28 cellular contexts compared by ENCODE assay signal in genomic region chr1:28666806-28667205, GRCh38. TPM values are rescaled to one million over a fixed set of nuclear protein-coding genes. Genes with fewer than 3 reads are reported as not detected.
DNase-seq lines count a peak whose midpoint lies in the region; ATAC-seq and TF ChIP-seq lines count a peak whose summit lies in the region.
"Had no signal": no experiment of that assay in that cellular context is flagged by ENCODE, and none has a peak within 500 bp of the region (broad histone marks: within the 10 kb centered on the region; RNA-seq: fewer than 3 reads in every experiment).

No MANE protein-coding gene starts in this region.

- DNase-seq in activated CD4-positive, alpha-beta T cell treated with anti-CD3 and anti-CD28 coated beads for 36 hours = no peak
- DNase-seq in activated CD4-positive, alpha-beta T cell treated with anti-CD3 and anti-CD28 coated beads for 4 hours = no peak
- no peak for DNase-seq in CD4-positive, alpha-beta memory T cell
- DNase-seq in activated naive CD8-positive, alpha-beta T cell treated with anti-CD3 and anti-CD28 coated beads, Interleukin-2, amount 50 U/mL, for 24 hours = no peak
- no peak for DNase-seq in osteocyte (ENCODE audit: extremely low spot score, unreplicated experiment)
- no peak for DNase-seq in stimulated activated CD4-positive, alpha-beta T cell treated with anti-CD3 and anti-CD28 coated beads, Interleukin-4, amount 100 ng/mL, for 1 hour
- DNase-seq in effector CD8-positive, alpha-beta T cell (lab: John Stamatoyannopoulos, UW) = no peak
- DNase-seq: activated CD4-positive, alpha-beta T cell treated with anti-CD3 and anti-CD28 coated beads, Interleukin-2, amount 50 U/mL, for 48 hours; cortex of kidney; GM23248; HFFc6; kidney; lower lobe of right lung; NCI-H1105; NCI-H2029 treated with DMSO at 0.1 percent for 48 hours; NCI-H82; nucleus accumbens; Right ventricle myocardium superior; small intestine; stimulated activated naive CD8-positive, alpha-beta T cell treated with anti-CD3 and anti-CD28 coated beads, Interleukin-15, Interleukin-2, amounts not matched to agents 100 U/mL and 50 U/mL, for 24 hours had no signal

- H3K27me3 ChIP-seq in CD4-positive, alpha-beta memory T cell (ENCODE audit: insufficient read depth, low read length) = no peaks in the 10 kb centered on the region
- H3K27me3 ChIP-seq: breast epithelium had no signal

- intact Hi-C loops in activated CD4-positive, alpha-beta T cell treated with anti-CD3 and anti-CD28 coated beads for 36 hours (cut with DNase I, micrococcal nuclease) = no loop called here
- intact Hi-C loops in CD4-positive, alpha-beta memory T cell (cut with micrococcal nuclease) = loop anchor here (5.0 kb wide), 1 partner anchor 515 kb away; the partner anchor contains the start of gene SRSF4

- no peaks in the 10 kb centered on the region for H3K27me3 Mint-ChIP-seq in activated CD4-positive, alpha-beta T cell treated with anti-CD3 and anti-CD28 coated beads for 36 hours
- H3K27me3 Mint-ChIP-seq in CD4-positive, alpha-beta memory T cell = no peaks in the 10 kb centered on the region
- H3K27me3 Mint-ChIP-seq in activated naive CD8-positive, alpha-beta T cell treated with anti-CD3 and anti-CD28 coated beads, Interleukin-2, amount 50 U/mL, for 24 hours = no peaks in the 10 kb centered on the region
- H3K27me3 Mint-ChIP-seq in osteocyte (ENCODE audit: unreplicated experiment) = no peaks in the 10 kb centered on the region

- H3K4me1 ChIP-seq in CD4-positive, alpha-beta memory T cell (ENCODE audit: insufficient read depth, low read length) = peaks cover 21% of the 10 kb centered on the region

- no peaks in the 10 kb centered on the region for H3K9me3 ChIP-seq in CD4-positive, alpha-beta memory T cell (ENCODE audit: control insufficient read depth in 1 of 2, low read length in 2 of 2)
- H3K9me3 ChIP-seq: A549, breast epithelium, lower lobe of right lung had no signal

- H3K4me3 Mint-ChIP-seq in activated CD4-positive, alpha-beta T cell treated with anti-CD3 and anti-CD28 coated beads for 36 hours = peak overlapping the region; percentile 38
- peak overlapping the region in 2 of 8 donors; percentile 7 to 46 for H3K4me3 Mint-ChIP-seq in CD4-positive, alpha-beta memory T cell
- peak overlapping the region; percentile 11 for H3K4me3 Mint-ChIP-seq in activated naive CD8-positive, alpha-beta T cell treated with anti-CD3 and anti-CD28 coated beads, Interleukin-2, amount 50 U/mL, for 24 hours
- H3K4me3 Mint-ChIP-seq in osteocyte (ENCODE audit: unreplicated experiment) = no peak overlapping the region
- H3K4me3 Mint-ChIP-seq: HFFc6 had no signal

- CTCF ChIA-PET in activated CD4-positive, alpha-beta T cell treated with anti-CD3 and anti-CD28 coated beads for 36 hours (lab: Charles Lee) = interaction anchor here (2.0 to 2.3 kb wide), 2 partner anchors 24 to 25 kb away, joined by 6 to 7 read pairs; partner anchors contain the start of gene TAF12
- CTCF ChIA-PET in CD4-positive, alpha-beta memory T cell (lab: Charles Lee; ENCODE audit: partially characterized antibody) = interaction anchor here (1.4 kb wide), 1 partner anchor 45 kb away, joined by 3 read pairs; no protein-coding TSS in a partner anchor

- no peak overlapping the region for H3K27ac Mint-ChIP-seq in activated CD4-positive, alpha-beta T cell treated with anti-CD3 and anti-CD28 coated beads for 36 hours
- peak overlapping the region in 4 of 7 donors; percentile 41 to 85 (median 58) for H3K27ac Mint-ChIP-seq in CD4-positive, alpha-beta memory T cell
- H3K27ac Mint-ChIP-seq in activated naive CD8-positive, alpha-beta T cell treated with anti-CD3 and anti-CD28 coated beads, Interleukin-2, amount 50 U/mL, for 24 hours = no peak overlapping the region
- H3K27ac Mint-ChIP-seq in osteocyte (ENCODE audit: unreplicated experiment) = peak overlapping the region; percentile 41
- H3K27ac Mint-ChIP-seq: HFFc6 had no signal

- no peak for TF ChIP-seq CTCF in osteocyte (IDR thresholded peaks at IDR 0.05)

- H3K9me3 Mint-ChIP-seq in activated CD4-positive, alpha-beta T cell treated with anti-CD3 and anti-CD28 coated beads for 36 hours (ENCODE audit: low read depth) = no peaks in the 10 kb centered on the region
- no peaks in the 10 kb centered on the region for H3K9me3 Mint-ChIP-seq in CD4-positive, alpha-beta memory T cell
- no peaks in the 10 kb centered on the region for H3K9me3 Mint-ChIP-seq in activated naive CD8-positive, alpha-beta T cell treated with anti-CD3 and anti-CD28 coated beads, Interleukin-2, amount 50 U/mL, for 24 hours
- no peaks in the 10 kb centered on the region for H3K9me3 Mint-ChIP-seq in osteocyte (ENCODE audit: unreplicated experiment)
- H3K9me3 Mint-ChIP-seq: HFFc6 had no signal

- no peak overlapping the region for H3K27ac ChIP-seq in CD4-positive, alpha-beta memory T cell (ENCODE audit: low read depth, low read length)
- H3K27ac ChIP-seq: GM23248, lower lobe of right lung had no signal

- ATAC-seq in activated CD4-positive, alpha-beta T cell treated with anti-CD3 and anti-CD28 coated beads for 36 hours = no peak
- ATAC-seq in activated naive CD8-positive, alpha-beta T cell treated with anti-CD3 and anti-CD28 coated beads, Interleukin-2, amount 50 U/mL, for 24 hours = no peak
- ATAC-seq in HG02885 (IDR thresholded peaks at IDR 0.05; ENCODE audit: poor library complexity, unreplicated experiment) = no peak
- ATAC-seq: A549; lower lobe of right lung; stimulated activated naive CD8-positive, alpha-beta T cell treated with anti-CD3 and anti-CD28 coated beads, Interleukin-15, Interleukin-2, amounts not matched to agents 100 U/mL and 50 U/mL, for 24 hours had no signal

- H3K36me3 Mint-ChIP-seq in activated CD4-positive, alpha-beta T cell treated with anti-CD3 and anti-CD28 coated beads for 36 hours (ENCODE audit: low read depth) = peaks cover 3% of the 10 kb centered on the region
- H3K36me3 Mint-ChIP-seq in CD4-positive, alpha-beta memory T cell = peaks cover 0 to 8% of the 10 kb centered on the region in 2 donors
- peaks cover 2% of the 10 kb centered on the region for H3K36me3 Mint-ChIP-seq in activated naive CD8-positive, alpha-beta T cell treated with anti-CD3 and anti-CD28 coated beads, Interleukin-2, amount 50 U/mL, for 24 hours (ENCODE audit: low read depth)
- peaks cover 3% of the 10 kb centered on the region for H3K36me3 Mint-ChIP-seq in osteocyte (ENCODE audit: unreplicated experiment)

- POLR2A ChIA-PET in activated CD4-positive, alpha-beta T cell treated with anti-CD3 and anti-CD28 coated beads for 36 hours (lab: Charles Lee) = interaction anchor here (3.0 kb wide), 1 partner anchor 18 kb away, joined by 96 read pairs; the partner anchor contains the start of gene RNU11
- POLR2A ChIA-PET in CD4-positive, alpha-beta memory T cell (lab: Charles Lee; ENCODE audit: partially characterized antibody) = interaction anchor here (1.5 to 7.8 kb wide), 6 partner anchors 19 to 161 kb away, joined by 4 to 202 read pairs (median 62); partner anchors contain the start of genes RCC1, RNU11, TAF12 and TRNAU1AP

- peaks cover 11% of the 10 kb centered on the region for H3K4me1 Mint-ChIP-seq in activated CD4-positive, alpha-beta T cell treated with anti-CD3 and anti-CD28 coated beads for 36 hours
- H3K4me1 Mint-ChIP-seq in CD4-positive, alpha-beta memory T cell = peaks cover 13 to 26% (median 18%) of the 10 kb centered on the region in 4 donors
- peaks cover 17% of the 10 kb centered on the region for H3K4me1 Mint-ChIP-seq in activated naive CD8-positive, alpha-beta T cell treated with anti-CD3 and anti-CD28 coated beads, Interleukin-2, amount 50 U/mL, for 24 hours
- H3K4me1 Mint-ChIP-seq in osteocyte (ENCODE audit: unreplicated experiment) = peaks cover 18% of the 10 kb centered on the region

- no peak overlapping the region for H3K4me3 ChIP-seq in CD4-positive, alpha-beta memory T cell (ENCODE audit: low read length in 2 of 2)
- H3K4me3 ChIP-seq: A549, breast epithelium, GM23248, lower lobe of right lung had no signal

- H3K36me3 ChIP-seq in CD4-positive, alpha-beta memory T cell (ENCODE audit: insufficient read depth, low read length) = no peaks in the 10 kb centered on the region
- H3K36me3 ChIP-seq: breast epithelium, lower lobe of right lung had no signal

RNA-seq across cellular contexts. Expression of gene GMEB1, which starts 1.8 kb away (rescaled TPM):
- total RNA-seq in activated CD4-positive, alpha-beta T cell treated with anti-CD3 and anti-CD28 coated beads for 36 hours = 10 to 100 TPM; 20.3 to 25.4 TPM
- total RNA-seq in CD4-positive, alpha-beta memory T cell = 10 to 100 TPM; 21.8 to 21.9 TPM
- polyA plus RNA-seq in CD4-positive, alpha-beta memory T cell = 10 to 100 TPM in 1 of 2 donors, 1 to 10 TPM in 1; 9.7 to 17.9 TPM
- 17.1 and 17.9 TPM in 2 replicates for total RNA-seq in osteocyte

RNA-seq across cellular contexts. Expression of gene RNU11, which starts 18.4 kb away (rescaled TPM):
- not detected for total RNA-seq in activated CD4-positive, alpha-beta T cell treated with anti-CD3 and anti-CD28 coated beads for 36 hours
- total RNA-seq in CD4-positive, alpha-beta memory T cell = not detected
- not detected for polyA plus RNA-seq in CD4-positive, alpha-beta memory T cell
- not detected in 2 replicates for total RNA-seq in osteocyte
- total RNA-seq: breast epithelium, fibroblast of lung, GM23248, HFFc6, kidney, lower lobe of right lung, OCI-LY7, renal cortical epithelial cell, Right ventricle myocardium superior had no signal
- polyA plus RNA-seq: A549, BJ, fibroblast of lung, GM23248, small intestine, thymus had no signal

RNA-seq across cellular contexts. Expression of gene TAF12, which starts 23.9 kb away (rescaled TPM):
- total RNA-seq in activated CD4-positive, alpha-beta T cell treated with anti-CD3 and anti-CD28 coated beads for 36 hours = 10 to 100 TPM; 23.8 to 32.5 TPM
- 10 to 100 TPM; 23.5 to 25.2 TPM for total RNA-seq in CD4-positive, alpha-beta memory T cell
- polyA plus RNA-seq in CD4-positive, alpha-beta memory T cell = 10 to 100 TPM; 52.1 to 53.4 TPM
- 21.7 and 22.6 TPM in 2 replicates for total RNA-seq in osteocyte

Comparison
In these comparisons a context has a peak if more than half of its experiments do, and no peak if none do; other contexts are left out.
1. H3K27ac Mint-ChIP-seq: peak in CD4-positive, alpha-beta memory T cell (4 of 7) and osteocyte (single experiment); none in activated CD4-positive, alpha-beta T cell treated with anti-CD3 and anti-CD28 coated beads for 36 hours (single experiment) and activated naive CD8-positive, alpha-beta T cell treated with anti-CD3 and anti-CD28 coated beads, Interleukin-2, amount 50 U/mL, for 24 hours (single experiment).